Comparison of ENCODE assay signal across 1 cellular context in the genomic region with DNA sequence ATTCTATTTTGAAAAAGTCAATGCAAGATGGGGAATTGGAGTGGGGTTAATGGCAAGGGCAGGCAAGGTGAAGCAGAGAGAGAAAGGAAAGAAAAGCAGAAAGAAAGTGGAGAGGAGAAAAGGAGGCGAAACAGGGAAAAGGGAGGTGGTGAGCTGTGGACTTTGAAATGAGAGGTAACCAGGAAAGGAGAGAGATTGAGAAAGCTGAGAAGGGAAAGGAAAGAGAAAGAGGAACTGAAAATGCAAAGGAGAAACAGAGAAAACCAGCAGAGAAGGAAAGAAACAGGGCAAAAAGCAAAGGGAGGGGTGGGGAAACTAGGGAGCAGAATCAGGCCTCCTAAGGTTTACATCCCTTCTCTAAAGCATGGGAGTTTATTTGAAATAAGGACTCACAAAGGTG.
TF ChIP-seq lines count a peak whose summit lies in the region.

No MANE protein-coding gene starts in this region.

TF ChIP-seq in GM12878, 131 proteins besides CTCF, POLR2A, EP300 and RAD21 (continued from another document):
- TF ChIP-seq CEBPB (IDR thresholded peaks at IDR 0.05; ENCODE audit: borderline replicate concordance in 1 of 2, low read depth in 2 of 2, low read length in 2 of 2) (no peak), ZNF384 (IDR thresholded peaks at IDR 0.05; ENCODE audit: borderline replicate concordance, low read depth, low read length) (no peak), RFX5 (IDR thresholded peaks at IDR 0.05; ENCODE audit: low read depth, low read length) (no peak)
